20 cellular contexts compared by ENCODE assay signal in genomic region chr5:7066471-7067235, GRCh38.
"Had no signal": no experiment of that assay in that cellular context is flagged by ENCODE, and none has a peak within 500 bp of the region (broad histone marks: within the 10 kb centered on the region; RNA-seq: fewer than 3 reads in every experiment).

No MANE protein-coding gene starts in this region.

- H3K4me1 Mint-ChIP-seq: activated CD4-positive, alpha-beta T cell treated with anti-CD3 and anti-CD28 coated beads for 36 hours; activated naive CD4-positive, alpha-beta T cell treated with anti-CD3 and anti-CD28 coated beads, Interleukin-2, amount 10 ng/mL, durations not matched to agents 7 days and 5 days; activated naive CD8-positive, alpha-beta T cell treated with anti-CD3 and anti-CD28 coated beads for 36 hours had no signal

- H3K27me3 Mint-ChIP-seq: activated naive CD4-positive, alpha-beta T cell treated with anti-CD3 and anti-CD28 coated beads, Interleukin-2, amount 10 ng/mL, durations not matched to agents 7 days and 5 days; activated naive CD8-positive, alpha-beta T cell treated with anti-CD3 and anti-CD28 coated beads for 36 hours had no signal

- ATAC-seq: activated CD4-positive, alpha-beta T cell treated with anti-CD3 and anti-CD28 coated beads for 36 hours; activated CD8-positive, alpha-beta T cell treated with anti-CD3 and anti-CD28 coated beads for 36 hours; activated T-cell treated with anti-CD3 and anti-CD28 coated beads, Interleukin-2, amount 50 U/mL, for 72 hours had no signal

- FAIRE-seq: RCC 7860 had no signal

- DNase-seq: activated CD4-positive, alpha-beta T cell treated with anti-CD3 and anti-CD28 coated beads for 36 hours; activated CD8-positive, alpha-beta memory T cell treated with anti-CD3 and anti-CD28 coated beads, Interleukin-2, amount 50 U/mL, for 4 hours; activated CD8-positive, alpha-beta T cell treated with anti-CD3 and anti-CD28 coated beads for 36 hours; activated gamma-delta T cell treated with Interleukin-2 at 50 U/mL for 16 hours; activated naive CD4-positive, alpha-beta T cell treated with anti-CD3 and anti-CD28 coated beads, Interleukin-2, amount 10 ng/mL, durations not matched to agents 7 days and 5 days; activated naive CD8-positive, alpha-beta T cell treated with anti-CD3 and anti-CD28 coated beads for 36 hours; activated T-cell treated with anti-CD3 and anti-CD28 coated beads, Interleukin-2, amount 50 U/mL, for 72 hours; caudate nucleus; Karpas-422; MM.1S; NCI-H1105; NCI-H1436; NCI-H1694 treated with DMSO at 0.1 percent for 48 hours; NCI-H2081; NCI-H446; NCI-H524; SIG-M5; T-helper 1 cell had no signal

- H3K27ac Mint-ChIP-seq: activated CD4-positive, alpha-beta T cell treated with anti-CD3 and anti-CD28 coated beads for 36 hours; activated CD8-positive, alpha-beta T cell treated with anti-CD3 and anti-CD28 coated beads for 36 hours; activated naive CD4-positive, alpha-beta T cell treated with anti-CD3 and anti-CD28 coated beads, Interleukin-2, amount 10 ng/mL, durations not matched to agents 7 days and 5 days; activated naive CD8-positive, alpha-beta T cell treated with anti-CD3 and anti-CD28 coated beads for 36 hours; activated T-cell treated with anti-CD3 and anti-CD28 coated beads, Interleukin-2, amount 50 U/mL, for 72 hours; activated T-helper 2 cell treated with anti-CD3 and anti-CD28 coated beads, Interferon-gamma antibody, Interleukin-2, Interleukin-4, amounts not matched to agents 10 μg/mL and 5 μg/mL and 100 μg/mL, durations not matched to agents 14 hours and 24 hours and 36 hours had no signal

- H3K36me3 Mint-ChIP-seq: activated naive CD4-positive, alpha-beta T cell treated with anti-CD3 and anti-CD28 coated beads, Interleukin-2, amount 10 ng/mL, durations not matched to agents 7 days and 5 days; activated naive CD8-positive, alpha-beta T cell treated with anti-CD3 and anti-CD28 coated beads for 36 hours had no signal

- H3K4me3 Mint-ChIP-seq: activated CD4-positive, alpha-beta T cell treated with anti-CD3 and anti-CD28 coated beads for 36 hours; activated CD8-positive, alpha-beta T cell treated with anti-CD3 and anti-CD28 coated beads for 36 hours; activated naive CD4-positive, alpha-beta T cell treated with anti-CD3 and anti-CD28 coated beads, Interleukin-2, amount 10 ng/mL, durations not matched to agents 7 days and 5 days; activated naive CD8-positive, alpha-beta T cell treated with anti-CD3 and anti-CD28 coated beads for 36 hours; activated T-cell treated with anti-CD3 and anti-CD28 coated beads, Interleukin-2, amount 50 U/mL, for 72 hours had no signal

- H3K9me3 Mint-ChIP-seq: activated T-helper 2 cell treated with anti-CD3 and anti-CD28 coated beads, Interferon-gamma antibody, Interleukin-2, Interleukin-4, amounts not matched to agents 10 μg/mL and 5 μg/mL and 100 μg/mL, durations not matched to agents 14 hours and 24 hours and 36 hours had no signal
